19 cellular contexts compared by ENCODE assay signal in genomic region chr5:55070969-55071368, GRCh38. TPM values are rescaled to one million over a fixed set of nuclear protein-coding genes. Genes with fewer than 3 reads are reported as not detected.
"Had no signal": no experiment of that assay in that cellular context is flagged by ENCODE, and none has a peak within 500 bp of the region (broad histone marks: within the 10 kb centered on the region; RNA-seq: fewer than 3 reads in every experiment).

No MANE protein-coding gene starts in this region.

- ATAC-seq: activated CD4-positive, CD25-positive, alpha-beta regulatory T cell treated with anti-CD3 and anti-CD28 coated beads, Interleukin-2, amount 50 U/mL, for 24 hours; lower lobe of right lung; stimulated activated naive B cell treated with anti-CD40 and anti-IgM and Interleukin-4, amounts not matched to agents 10 μg/mL and 1 μg/mL and 100 μg/mL, for 72 hours had no signal

- DNase-seq: activated CD8-positive, alpha-beta memory T cell treated with anti-CD3 and anti-CD28 coated beads for 24 hours; activated gamma-delta T cell; cerebellar nuclear complex; cortex of kidney; effector CD4-positive, alpha-beta T cell; hypothalamus; lower lobe of right lung; nephron progenitor cell; occipital lobe; posterior cingulate gyrus; retina; Right ventricle myocardium superior; spleen; stimulated activated CD4-positive, alpha-beta T cell treated with anti-CD3 and anti-CD28 coated beads, Interleukin-4, amount 100 ng/mL, for 4 hours; stimulated activated naive B cell treated with anti-CD40 and anti-IgM and Interleukin-4, amounts not matched to agents 10 μg/mL and 1 μg/mL and 100 μg/mL, for 72 hours; thyroid gland had no signal

- H3K4me1 Mint-ChIP-seq: nephron progenitor cell; stimulated activated naive B cell treated with anti-CD40 and anti-IgM and Interleukin-4, amounts not matched to agents 10 μg/mL and 1 μg/mL and 100 μg/mL, for 72 hours had no signal

- H3K36me3 Mint-ChIP-seq: stimulated activated naive B cell treated with anti-CD40 and anti-IgM and Interleukin-4, amounts not matched to agents 10 μg/mL and 1 μg/mL and 100 μg/mL, for 72 hours had no signal

- H3K9me3 Mint-ChIP-seq: nephron progenitor cell; stimulated activated naive B cell treated with anti-CD40 and anti-IgM and Interleukin-4, amounts not matched to agents 10 μg/mL and 1 μg/mL and 100 μg/mL, for 72 hours had no signal

- H3K27ac Mint-ChIP-seq: nephron progenitor cell; stimulated activated naive B cell treated with anti-CD40 and anti-IgM and Interleukin-4, amounts not matched to agents 10 μg/mL and 1 μg/mL and 100 μg/mL, for 72 hours had no signal

- H3K4me3 Mint-ChIP-seq: nephron progenitor cell; stimulated activated naive B cell treated with anti-CD40 and anti-IgM and Interleukin-4, amounts not matched to agents 10 μg/mL and 1 μg/mL and 100 μg/mL, for 72 hours had no signal

RNA-seq across cellular contexts. Expression of gene GZMA, which starts 31.5 kb away (rescaled TPM):
- total RNA-seq: occipital lobe had no signal

RNA-seq across cellular contexts. Expression of gene GZMK, which starts 46.9 kb away (rescaled TPM):
- total RNA-seq: astrocyte, frontal cortex, occipital lobe had no signal
